Comparison of ENCODE assay signal across 1 cellular context in the genomic region with DNA sequence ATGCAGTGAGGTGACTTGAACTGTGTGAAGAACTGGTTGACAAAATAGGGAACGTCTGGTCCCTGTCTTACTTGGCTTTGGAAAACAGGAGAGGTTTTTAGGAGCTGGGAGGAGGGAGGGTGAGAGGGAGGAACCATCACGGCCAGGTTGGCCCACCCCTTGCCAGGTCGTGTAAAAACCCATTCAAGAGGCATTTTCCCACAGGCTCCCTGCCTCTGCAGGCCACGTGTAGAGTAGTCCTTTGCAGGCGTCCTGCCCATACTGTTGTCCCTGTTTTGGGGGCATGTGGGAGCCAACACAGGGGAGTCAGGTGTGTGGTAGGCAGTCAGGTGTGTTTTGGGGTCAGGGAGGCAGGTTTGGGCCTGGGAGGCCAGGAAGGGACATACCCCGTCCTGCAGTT.
TF ChIP-seq lines count a peak whose summit lies in the region.

No MANE protein-coding gene starts in this region.

TF ChIP-seq in GM23338, 12 proteins besides CTCF, POLR2A, EP300 and RAD21 (continued from another document):
- TF ChIP-seq ZNF462 (CRISPR knock-in tag; IDR thresholded peaks at IDR 0.05), result no peak
- TF ChIP-seq STAT1 (IDR thresholded peaks at IDR 0.05; ENCODE audit: unreplicated experiment), result no peak
- no peak for TF ChIP-seq ZNF114 (CRISPR knock-in tag; IDR thresholded peaks at IDR 0.05)
- TF ChIP-seq POLR2AphosphoS5 (IDR thresholded peaks at IDR 0.05; ENCODE audit: low read depth), result no peak
- TF ChIP-seq JUNB (IDR thresholded peaks at IDR 0.05; ENCODE audit: unreplicated experiment), result no peak
- TF ChIP-seq NANOG (IDR thresholded peaks at IDR 0.05; ENCODE audit: borderline replicate concordance), result no peak
